In the genomic region with DNA sequence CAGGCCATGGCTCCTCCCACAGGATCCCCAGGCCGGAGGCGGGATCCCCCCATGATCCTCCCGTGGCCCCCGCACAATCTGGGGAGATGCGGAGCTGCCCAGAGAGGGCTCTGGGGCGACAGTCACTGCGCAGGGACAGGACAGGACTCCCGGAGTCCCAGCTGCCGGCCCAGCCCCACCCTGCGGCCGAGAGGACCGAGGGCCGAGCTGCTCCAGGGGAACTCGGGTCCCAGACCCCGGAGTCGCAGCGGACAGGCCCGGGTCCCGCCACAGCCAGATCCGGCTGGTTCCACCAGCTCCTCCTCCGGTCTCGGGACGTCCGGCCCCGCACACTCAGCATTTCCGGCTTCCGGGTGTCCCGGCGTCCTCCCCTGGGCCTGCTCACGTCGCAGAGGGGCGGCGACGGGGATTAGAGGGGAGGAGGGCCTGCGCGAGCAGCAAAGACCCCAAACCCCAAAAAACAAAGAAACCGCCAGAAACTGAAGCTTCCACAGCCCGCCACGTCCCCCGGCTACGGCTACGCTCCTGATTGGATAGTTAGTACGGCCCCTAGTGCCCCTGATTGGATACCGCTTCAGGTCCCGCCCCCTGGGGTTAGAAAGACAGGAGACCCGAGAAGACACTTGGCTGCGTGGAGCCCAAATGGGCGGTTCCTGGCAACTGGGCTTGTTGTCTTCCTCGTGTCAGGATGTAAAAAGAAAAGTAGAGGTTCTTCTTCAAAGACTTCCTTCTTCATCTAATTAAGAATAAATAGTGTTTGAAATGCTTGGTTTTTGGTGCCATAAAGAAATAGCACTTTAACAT, we compare ENCODE assay signal across 8 cellular contexts. TPM values are rescaled to one million over a fixed set of nuclear protein-coding genes. Genes with fewer than 3 reads are reported as not detected.
A peak's percentile ranks its signal among the peaks of the same experiment; 100 is the strongest.
DNase-seq lines count a peak whose midpoint lies in the region; ATAC-seq and TF ChIP-seq lines count a peak whose summit lies in the region.

No MANE protein-coding gene starts in this region.

- peaks cover 0 to 15% (median 5%) of the 10 kb centered on the region in 12 donors for H3K4me1 ChIP-seq in heart left ventricle
- H3K4me1 ChIP-seq in gastrocnemius medialis = peaks cover 0 to 3% of the 10 kb centered on the region in 2 donors

- H3K36me3 ChIP-seq in heart left ventricle = no peaks in the 10 kb centered on the region
- no peaks in the 10 kb centered on the region for H3K36me3 ChIP-seq in gastrocnemius medialis

- H3K27me3 ChIP-seq in heart left ventricle = no peaks in the 10 kb centered on the region
- no peaks in the 10 kb centered on the region for H3K27me3 ChIP-seq in gastrocnemius medialis

- 0 to 1% (median 1%) methylated on average over 29 to 49 of the region's 49 CpGs for WGBS in heart left ventricle, 4 donors

- peak in 1 of 2 donors; percentile 88 for TF ChIP-seq POLR2A in heart left ventricle (IDR thresholded peaks at IDR 0.05)
- peak; percentile 64 to 66 for TF ChIP-seq POLR2A in gastrocnemius medialis (IDR thresholded peaks at IDR 0.05)

- peak overlapping the region; percentile 53 to 99 (median 77) for H3K4me3 ChIP-seq in heart left ventricle
- H3K4me3 ChIP-seq in gastrocnemius medialis = peak overlapping the region; percentile 53 to 81 (median 79)

- intact Hi-C loops in heart left ventricle (cut with DNase I) (no loop called here), gastrocnemius medialis (cut with DNase I; ENCODE audit: low total_unique reads) (loop anchor here (10.0 kb wide), 1 partner anchor 358 kb away; the partner anchor contains the start of gene AP1M1)

- H3K9me3 ChIP-seq in heart left ventricle (no peaks in the 10 kb centered on the region), gastrocnemius medialis (no peaks in the 10 kb centered on the region)

- peak overlapping the region; percentile 87 to 100 (median 94) for H3K27ac ChIP-seq in heart left ventricle
- H3K27ac ChIP-seq in gastrocnemius medialis = peak overlapping the region; percentile 86 to 95 (median 90)

- DNase-seq in GM10266 (ENCODE audit: extremely low spot score) = peak; percentile 93
- DNase-seq in NAMALWA (ENCODE audit: low spot score) = peak; percentile 99
- DNase-seq in SW 1271 (lab: John Stamatoyannopoulos, UW) = peak; percentile 86 to 96
- peak; percentile 94 for DNase-seq in activated naive CD8-positive, alpha-beta T cell treated with anti-CD3 and anti-CD28 coated beads, Interleukin-2, amount 50 U/mL, for 16 hours (ENCODE audit: low read depth, low spot score)
- peak; percentile 96 to 99 (median 98) for DNase-seq in heart left ventricle
- peak; percentile 93 for DNase-seq in gastrocnemius medialis
- DNase-seq in NCI-H510A treated with DMSO at 0.1 percent for 48 hours (lab: John Stamatoyannopoulos, UW) = no peak

- in situ Hi-C loops in gastrocnemius medialis (cut with MboI; ENCODE audit: low sequenced_read_pairs in 4 of 4) = no loop called here

- ATAC-seq in HG02571 (IDR thresholded peaks at IDR 0.05; ENCODE audit: unreplicated experiment) (peak; percentile 97), heart left ventricle (peak; percentile 99 to 100 (median 100)), gastrocnemius medialis (peak; percentile 99 to 100)

- TF ChIP-seq CTCF in GM10266 (IDR thresholded peaks at IDR 0.05; ENCODE audit: control insufficient read depth, insufficient read depth, low read depth, missing control alignments) = no peak
- no peak for TF ChIP-seq CTCF in heart left ventricle (IDR thresholded peaks at IDR 0.05)
- TF ChIP-seq CTCF in gastrocnemius medialis (IDR thresholded peaks at IDR 0.05 in 4 of 5, conservative IDR thresholded peaks at IDR 0.05 in 1 of 5) = no peak

RNA-seq across cellular contexts. Expression of gene OR10H1, which starts 21.3 kb away (rescaled TPM):
- total RNA-seq in heart left ventricle (under 1 TPM in 1 of 9 donors, not detected in 8; 0.07 TPM), gastrocnemius medialis (not detected)
- not detected for polyA plus RNA-seq in heart left ventricle

RNA-seq across cellular contexts. Expression of gene OR10H5, which starts 49.3 kb away (rescaled TPM):
- not detected for total RNA-seq in heart left ventricle
- polyA plus RNA-seq in heart left ventricle = not detected
- total RNA-seq in gastrocnemius medialis = not detected
